Comparison of ENCODE assay signal across 10 cellular contexts in genomic region chr4:146132445-146132844, GRCh38. TPM values are rescaled to one million over a fixed set of nuclear protein-coding genes. Genes with fewer than 3 reads are reported as not detected.
A peak's percentile ranks its signal among the peaks of the same experiment; 100 is the strongest.
DNase-seq lines count a peak whose midpoint lies in the region; ATAC-seq, FAIRE-seq and TF ChIP-seq lines count a peak whose summit lies in the region.
"Had no signal": no experiment of that assay in that cellular context is flagged by ENCODE, and none has a peak within 500 bp of the region (broad histone marks: within the 10 kb centered on the region; RNA-seq: fewer than 3 reads in every experiment).

No MANE protein-coding gene starts in this region.

- H3K4me3 Mint-ChIP-seq in T-helper 2 cell treated with Interferon-gamma antibody and Interleukin-4, amounts not matched to agents 5 μg/mL and 100 μg/mL, for 36 hours = no peak overlapping the region
- H3K4me3 Mint-ChIP-seq: B cell had no signal

- intact Hi-C loops in kidney (cut with DNase I) = no loop called here

- DNase-seq in activated T-cell treated with anti-CD3 and anti-CD28 coated beads for 48 hours (ENCODE audit: low read depth) (peak; percentile 60), activated T-cell treated with anti-CD3 and anti-CD28 coated beads for 4 hours (no peak), Peyer's patch (no peak), Ammon's horn (ENCODE audit: low spot score) (no peak), kidney (no peak)
- DNase-seq in T-helper 2 cell treated with Interferon-gamma antibody and Interleukin-4, amounts not matched to agents 5 μg/mL and 100 μg/mL, for 36 hours (ENCODE audit: low spot score) = peak; percentile 86
- DNase-seq in stimulated activated CD8-positive, alpha-beta memory T cell treated with anti-CD3 and anti-CD28 coated beads, Interleukin-4, amount 100 ng/mL, for 48 hours = peak; percentile 75

- no peaks in the 10 kb centered on the region for H3K9me3 Mint-ChIP-seq in T-helper 2 cell treated with Interferon-gamma antibody and Interleukin-4, amounts not matched to agents 5 μg/mL and 100 μg/mL, for 36 hours

- no peak for FAIRE-seq in kidney (lab: Jason Lieb, UNC)

- H3K36me3 ChIP-seq in Peyer's patch (no peaks in the 10 kb centered on the region), kidney (ENCODE audit: control insufficient read depth in 1 of 2, insufficient read depth in 2 of 2, low read length in 2 of 2) (no peaks in the 10 kb centered on the region)
- H3K36me3 ChIP-seq: thoracic aorta had no signal

- no peaks in the 10 kb centered on the region for H3K36me3 Mint-ChIP-seq in T-helper 2 cell treated with Interferon-gamma antibody and Interleukin-4, amounts not matched to agents 5 μg/mL and 100 μg/mL, for 36 hours (ENCODE audit: low read depth)

- peak overlapping the region; percentile 18 for H3K27ac Mint-ChIP-seq in T-helper 2 cell treated with Interferon-gamma antibody and Interleukin-4, amounts not matched to agents 5 μg/mL and 100 μg/mL, for 36 hours
- H3K27ac Mint-ChIP-seq: B cell had no signal

- H3K9me3 ChIP-seq in Peyer's patch = no peaks in the 10 kb centered on the region
- no peaks in the 10 kb centered on the region for H3K9me3 ChIP-seq in kidney (ENCODE audit: control insufficient read depth in 1 of 2, low read length in 2 of 2)
- H3K9me3 ChIP-seq: thoracic aorta had no signal

- H3K4me1 ChIP-seq in Peyer's patch (no peaks in the 10 kb centered on the region), kidney (ENCODE audit: control insufficient read depth in 1 of 2, insufficient read depth in 1 of 2, low read depth in 1 of 2, low read length in 2 of 2) (no peaks in the 10 kb centered on the region)

- TF ChIP-seq CTCF in Peyer's patch (IDR thresholded peaks at IDR 0.05) = no peak
- no peak for TF ChIP-seq CTCF in kidney (IDR thresholded peaks at IDR 0.05; ENCODE audit: borderline replicate concordance, extremely low read depth, insufficient read depth)

- no peaks in the 10 kb centered on the region for H3K27me3 ChIP-seq in Peyer's patch

- no peak overlapping the region for H3K9ac ChIP-seq in kidney (ENCODE audit: low read length in 2 of 2)

- H3K27ac ChIP-seq in Peyer's patch (no peak overlapping the region), kidney (ENCODE audit: low read depth in 2 of 2, low read length in 2 of 2) (no peak overlapping the region)
- H3K27ac ChIP-seq: thoracic aorta had no signal

- peaks cover 6% of the 10 kb centered on the region for H3K27me3 Mint-ChIP-seq in T-helper 2 cell treated with Interferon-gamma antibody and Interleukin-4, amounts not matched to agents 5 μg/mL and 100 μg/mL, for 36 hours (ENCODE audit: low read depth)

- peaks cover 6% of the 10 kb centered on the region for H3K4me1 Mint-ChIP-seq in T-helper 2 cell treated with Interferon-gamma antibody and Interleukin-4, amounts not matched to agents 5 μg/mL and 100 μg/mL, for 36 hours (ENCODE audit: low read depth)

- peak; percentile 98 for ATAC-seq in HG02763 (IDR thresholded peaks at IDR 0.05; ENCODE audit: unreplicated experiment)

- H3K4me3 ChIP-seq in Peyer's patch (no peak overlapping the region), kidney (ENCODE audit: low read length in 2 of 2) (no peak overlapping the region)
- H3K4me3 ChIP-seq: thoracic aorta had no signal

- no peak for TF ChIP-seq POLR2A in Peyer's patch (IDR thresholded peaks at IDR 0.05)

RNA-seq across cellular contexts. Expression of gene LSM6, which starts 43.1 kb away (rescaled TPM):
- total RNA-seq in Peyer's patch (10 to 100 TPM; 17.6 to 66.0 (median 31.0) TPM), kidney (24.3 TPM)
- polyA plus RNA-seq in kidney (ENCODE audit: insufficient read depth, low read depth, low replicate concordance) = 36.7 TPM

Comparison
In these comparisons a context has a peak if more than half of its experiments do, and no peak if none do; other contexts are left out.
1. DNase-seq: peak in activated T-cell treated with anti-CD3 and anti-CD28 coated beads for 48 hours (single experiment), T-helper 2 cell treated with Interferon-gamma antibody and Interleukin-4, amounts not matched to agents 5 μg/mL and 100 μg/mL, for 36 hours (single experiment) and stimulated activated CD8-positive, alpha-beta memory T cell treated with anti-CD3 and anti-CD28 coated beads, Interleukin-4, amount 100 ng/mL, for 48 hours (single experiment); none in activated T-cell treated with anti-CD3 and anti-CD28 coated beads for 4 hours (single experiment), Peyer's patch (0 of 3), Ammon's horn (single experiment) and kidney (single experiment).